ENCODE assay signal across 13 cellular contexts in the genomic region with DNA sequence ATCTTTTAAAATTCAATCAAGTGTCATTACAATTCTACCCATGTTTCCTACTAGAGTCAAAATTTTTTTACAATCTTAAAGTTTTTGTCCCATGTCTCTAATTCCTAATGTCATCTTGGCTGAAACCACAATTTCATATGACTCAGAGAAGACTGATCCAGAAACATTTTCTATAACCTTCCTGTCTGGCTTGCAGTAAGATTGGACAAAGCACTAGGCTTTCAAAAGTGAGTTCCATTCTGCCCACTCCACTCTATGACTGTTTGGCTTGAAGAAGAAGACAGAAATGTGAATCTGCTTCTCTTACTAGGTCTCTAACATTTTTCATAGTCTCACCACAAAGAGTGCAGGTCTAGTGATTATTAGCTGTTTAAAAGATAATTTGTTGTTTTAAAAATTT.
DNase-seq lines count a peak whose midpoint lies in the region; ATAC-seq lines count a peak whose summit lies in the region.
"Had no signal": no experiment of that assay in that cellular context is flagged by ENCODE, and none has a peak within 500 bp of the region (broad histone marks: within the 10 kb centered on the region; RNA-seq: fewer than 3 reads in every experiment).

No MANE protein-coding gene starts in this region.

- no peak overlapping the region for H3K4me3 Mint-ChIP-seq in activated naive CD4-positive, alpha-beta T cell treated with anti-CD3 and anti-CD28 coated beads for 36 hours
- H3K4me3 Mint-ChIP-seq in stimulated activated naive B cell treated with anti-CD40 and anti-IgM and Interleukin-4, amounts not matched to agents 10 μg/mL and 1 μg/mL and 100 μg/mL, for 72 hours, result peak overlapping the region; percentile 17 to 19
- H3K4me3 Mint-ChIP-seq: CD4-positive, CD25-positive, alpha-beta regulatory T cell had no signal

- CTCF ChIA-PET in activated naive CD4-positive, alpha-beta T cell treated with anti-CD3 and anti-CD28 coated beads for 36 hours (lab: Charles Lee), result interaction anchor here (0.7 kb wide), 1 partner anchor 16 kb away, joined by 3 read pairs; no protein-coding TSS in a partner anchor

- intact Hi-C loops in activated naive CD4-positive, alpha-beta T cell treated with anti-CD3 and anti-CD28 coated beads for 36 hours (cut with micrococcal nuclease), result no loop called here

- H3K9me3 Mint-ChIP-seq in activated naive CD4-positive, alpha-beta T cell treated with anti-CD3 and anti-CD28 coated beads for 36 hours, result no peaks in the 10 kb centered on the region
- H3K9me3 Mint-ChIP-seq in stimulated activated naive B cell treated with anti-CD40 and anti-IgM and Interleukin-4, amounts not matched to agents 10 μg/mL and 1 μg/mL and 100 μg/mL, for 72 hours, result no peaks in the 10 kb centered on the region
- H3K9me3 Mint-ChIP-seq: activated naive CD4-positive, alpha-beta T cell treated with anti-CD3 and anti-CD28 coated beads, Interleukin-2, amount 50 U/mL, for 72 hours had no signal

- H3K4me1 Mint-ChIP-seq in activated naive CD4-positive, alpha-beta T cell treated with anti-CD3 and anti-CD28 coated beads for 36 hours (ENCODE audit: low read depth), result peaks cover 58% of the 10 kb centered on the region
- peaks cover 28 to 61% of the 10 kb centered on the region in 2 donors for H3K4me1 Mint-ChIP-seq in stimulated activated naive B cell treated with anti-CD40 and anti-IgM and Interleukin-4, amounts not matched to agents 10 μg/mL and 1 μg/mL and 100 μg/mL, for 72 hours

- H3K27ac Mint-ChIP-seq in activated naive CD4-positive, alpha-beta T cell treated with anti-CD3 and anti-CD28 coated beads for 36 hours, result peak overlapping the region; percentile 2
- no peak overlapping the region for H3K27ac Mint-ChIP-seq in stimulated activated naive B cell treated with anti-CD40 and anti-IgM and Interleukin-4, amounts not matched to agents 10 μg/mL and 1 μg/mL and 100 μg/mL, for 72 hours

- DNase-seq in activated naive CD4-positive, alpha-beta T cell treated with anti-CD3 and anti-CD28 coated beads for 36 hours, result no peak
- DNase-seq in activated naive CD4-positive, alpha-beta T cell treated with Interleukin-2 at 50 U/mL for 16 hours, result no peak
- DNase-seq in OCI-M1 (lab: John Stamatoyannopoulos, UW) (peak; percentile 24), fibroblast of gingiva (ENCODE audit: low read depth) (peak; percentile 62), NCI-H187 treated with DMSO at 0.1 percent for 48 hours (lab: John Stamatoyannopoulos, UW) (no peak), activated gamma-delta T cell (lab: John Stamatoyannopoulos, UW) (no peak), KBM-7 (no peak)
- DNase-seq in stimulated activated naive B cell treated with anti-CD40 and anti-IgM and Interleukin-4, amounts not matched to agents 10 μg/mL and 1 μg/mL and 100 μg/mL, for 72 hours, result no peak
- DNase-seq: CD4-positive, CD25-positive, alpha-beta regulatory T cell; hypothalamus; NCI-H1436; stimulated activated naive CD4-positive, alpha-beta T cell had no signal

- no peaks in the 10 kb centered on the region for H3K27me3 Mint-ChIP-seq in activated naive CD4-positive, alpha-beta T cell treated with anti-CD3 and anti-CD28 coated beads for 36 hours (ENCODE audit: low read depth)
- H3K27me3 Mint-ChIP-seq in stimulated activated naive B cell treated with anti-CD40 and anti-IgM and Interleukin-4, amounts not matched to agents 10 μg/mL and 1 μg/mL and 100 μg/mL, for 72 hours, result no peaks in the 10 kb centered on the region
- H3K27me3 Mint-ChIP-seq: CD4-positive, CD25-positive, alpha-beta regulatory T cell had no signal

- peaks cover 28% of the 10 kb centered on the region for H3K36me3 Mint-ChIP-seq in activated naive CD4-positive, alpha-beta T cell treated with anti-CD3 and anti-CD28 coated beads for 36 hours (ENCODE audit: low read depth)
- H3K36me3 Mint-ChIP-seq in stimulated activated naive B cell treated with anti-CD40 and anti-IgM and Interleukin-4, amounts not matched to agents 10 μg/mL and 1 μg/mL and 100 μg/mL, for 72 hours, result peaks cover 21 to 31% of the 10 kb centered on the region in 2 donors

- peak; percentile 47 to 60 for ATAC-seq in stimulated activated naive B cell treated with anti-CD40 and anti-IgM and Interleukin-4, amounts not matched to agents 10 μg/mL and 1 μg/mL and 100 μg/mL, for 72 hours (replicated peaks)

- in situ Hi-C loops in KBM-7 (cut with MboI; ENCODE audit: low pct_unique_long_range_greater_than_20kb, low sequenced_read_pairs), result no loop called here

Comparison
In these comparisons a context has a peak if more than half of its experiments do, and no peak if none do; other contexts are left out.
1. DNase-seq: peak in OCI-M1 (single experiment) and fibroblast of gingiva (single experiment); none in activated naive CD4-positive, alpha-beta T cell treated with anti-CD3 and anti-CD28 coated beads for 36 hours (single experiment), activated naive CD4-positive, alpha-beta T cell treated with Interleukin-2 at 50 U/mL for 16 hours (single experiment), stimulated activated naive B cell treated with anti-CD40 and anti-IgM and Interleukin-4, amounts not matched to agents 10 μg/mL and 1 μg/mL and 100 μg/mL, for 72 hours (single experiment), NCI-H187 treated with DMSO at 0.1 percent for 48 hours (single experiment), activated gamma-delta T cell (single experiment) and KBM-7 (single experiment).